In genomic region chr3:172591876-172592771, GRCh38 we compare ENCODE assay signal across 8 cellular contexts.
DNase-seq lines count a peak whose midpoint lies in the region; ATAC-seq and TF ChIP-seq lines count a peak whose summit lies in the region.

No MANE protein-coding gene starts in this region.

- 90% methylated on average over 11 of the region's 11 CpGs for WGBS in prostate gland

- intact Hi-C loops in prostate gland (cut with DNase I): no loop called here

- H3K4me3 ChIP-seq in NB4 (ENCODE audit: low read depth, low read length) (peak overlapping the region; percentile 13), prostate gland (no peak overlapping the region)

- H3K4me1 Mint-ChIP-seq in activated T-helper 17 cell treated with anti-CD3 and anti-CD28 coated beads, Interleukin-2, amount 50 U/mL, for 72 hours: peaks cover 31% of the 10 kb centered on the region

- TF ChIP-seq CTCF in NB4 (IDR thresholded peaks at IDR 0.05; ENCODE audit: low read depth, low read length): no peak
- no peak for TF ChIP-seq CTCF in prostate gland (IDR thresholded peaks at IDR 0.05)

- H3K27me3 Mint-ChIP-seq in activated T-helper 17 cell treated with anti-CD3 and anti-CD28 coated beads, Interleukin-2, amount 50 U/mL, for 72 hours: no peaks in the 10 kb centered on the region

- H3K36me3 ChIP-seq in prostate gland: no peaks in the 10 kb centered on the region

- ATAC-seq in GM21737 (IDR thresholded peaks at IDR 0.05; ENCODE audit: unreplicated experiment): peak; percentile 86
- peak; percentile 91 for ATAC-seq in activated T-helper 17 cell treated with anti-CD3 and anti-CD28 coated beads, Interleukin-2, amount 50 U/mL, for 72 hours (replicated peaks)

- DNase-seq in GDM1 (lab: John Stamatoyannopoulos, UW) (peak; percentile 35), NB4 (ENCODE audit: low read depth) (peak; percentile 86), SW 1271 (lab: John Stamatoyannopoulos, UW) (no peak), D341Med (ENCODE audit: low spot score) (no peak), prostate gland (ENCODE audit: low spot score) (no peak)
- peak; percentile 80 to 84 for DNase-seq in stimulated activated CD4-positive, alpha-beta T cell treated with anti-CD3 and anti-CD28 coated beads, Interleukin-2, amount 100 ng/mL, for 24 hours

- H3K36me3 Mint-ChIP-seq in activated T-helper 17 cell treated with anti-CD3 and anti-CD28 coated beads, Interleukin-2, amount 50 U/mL, for 72 hours (ENCODE audit: low read depth): peaks cover 8% of the 10 kb centered on the region

- no peak overlapping the region for H3K27ac ChIP-seq in prostate gland

- H3K27ac Mint-ChIP-seq in activated T-helper 17 cell treated with anti-CD3 and anti-CD28 coated beads, Interleukin-2, amount 50 U/mL, for 72 hours: peak overlapping the region; percentile 88

- no peaks in the 10 kb centered on the region for H3K9me3 ChIP-seq in prostate gland

- H3K27me3 ChIP-seq in prostate gland (replicated peaks; ENCODE audit: insufficient read depth): no peaks in the 10 kb centered on the region

- H3K4me1 ChIP-seq in prostate gland (replicated peaks): peaks cover 3% of the 10 kb centered on the region

- no peak for TF ChIP-seq POLR2A in NB4 (IDR thresholded peaks at IDR 0.05; ENCODE audit: extremely low read depth, insufficient read length)
- TF ChIP-seq POLR2A in prostate gland (IDR thresholded peaks at IDR 0.05): no peak

- peak overlapping the region; percentile 65 for H3K4me3 Mint-ChIP-seq in activated T-helper 17 cell treated with anti-CD3 and anti-CD28 coated beads, Interleukin-2, amount 50 U/mL, for 72 hours

- H3K9me3 Mint-ChIP-seq in activated T-helper 17 cell treated with anti-CD3 and anti-CD28 coated beads, Interleukin-2, amount 50 U/mL, for 72 hours: peaks cover 11% of the 10 kb centered on the region

Comparison
In these comparisons a context has a peak if more than half of its experiments do, and no peak if none do; other contexts are left out.
1. DNase-seq: peak in GDM1 (single experiment), NB4 (single experiment) and stimulated activated CD4-positive, alpha-beta T cell treated with anti-CD3 and anti-CD28 coated beads, Interleukin-2, amount 100 ng/mL, for 24 hours (2 of 2); none in SW 1271 (0 of 2), D341Med (single experiment) and prostate gland (single experiment).